ENCODE assay signal across 8 cellular contexts in the genomic region with DNA sequence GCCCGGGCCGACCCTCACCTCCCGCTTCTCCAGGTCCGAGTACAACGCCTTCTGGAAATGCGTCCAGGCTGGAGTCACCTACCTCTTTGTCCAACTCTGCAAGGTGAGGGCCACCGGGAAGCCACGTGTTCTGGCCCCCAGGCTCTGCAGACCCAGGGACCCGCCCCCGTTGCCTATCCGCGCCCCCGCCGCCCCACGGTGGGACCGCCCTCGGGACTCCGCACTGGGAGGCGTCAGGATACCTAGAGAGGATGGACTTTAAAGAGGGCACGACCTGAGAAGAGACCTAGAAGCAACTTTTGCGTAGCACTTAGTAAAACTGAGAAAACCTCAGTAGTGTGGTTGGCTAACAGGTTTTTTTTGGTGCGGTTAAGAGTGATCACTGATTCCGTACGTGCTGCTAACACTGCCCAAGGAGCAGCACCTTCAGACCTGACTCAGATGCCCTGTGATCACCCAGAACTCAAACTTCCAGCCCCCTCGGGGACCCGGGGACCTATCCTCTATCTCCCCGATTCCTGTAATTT. TPM values are rescaled to one million over a fixed set of nuclear protein-coding genes. Genes with fewer than 3 reads are reported as not detected.
DNase-seq lines count a peak whose midpoint lies in the region; ATAC-seq, FAIRE-seq and TF ChIP-seq lines count a peak whose summit lies in the region.

No MANE protein-coding gene starts in this region.

- no peak overlapping the region for H4K5ac ChIP-seq in H9 (ENCODE audit: insufficient read length, low read depth, low read length)

- TF ChIP-seq EP300 in suprapubic skin (IDR thresholded peaks at IDR 0.05), result no peak

- POLR2A ChIA-PET in endothelial cell of umbilical vein (lab: Charles Lee), result no interaction called here
- POLR2A ChIA-PET in naive thymus-derived CD8-positive, alpha-beta T cell (lab: Charles Lee), result no interaction called here

- no peaks in the 10 kb centered on the region for H4K20me1 ChIP-seq in H9 (ENCODE audit: control insufficient read depth, insufficient read depth, insufficient read length)
- H4K20me1 ChIP-seq in endothelial cell of umbilical vein (replicated peaks; ENCODE audit: control insufficient read depth, extremely low read depth, insufficient read depth, low read length), result no peaks in the 10 kb centered on the region

- no peaks in the 10 kb centered on the region for H3K9me1 ChIP-seq in endothelial cell of umbilical vein (replicated peaks; ENCODE audit: control insufficient read depth, extremely low read depth, insufficient read depth, low read length)

- H3K4ac ChIP-seq in H9 (ENCODE audit: low read depth, low read length), result no peak overlapping the region

- peak overlapping the region in 2 of 3 experiments; percentile 67 to 92; a peak in 2 of 7 replicates for H3K27ac Mint-ChIP-seq in H9
- peak overlapping the region; percentile 66 to 94 (median 87) for H3K27ac Mint-ChIP-seq in naive thymus-derived CD8-positive, alpha-beta T cell

- no TSS peak for BruUV-seq in endothelial cell of umbilical vein (replicated peaks; lab: Mats Ljungman, UMichigan)

- H2BK12ac ChIP-seq in H9 (ENCODE audit: insufficient read length, low read depth, low read length), result no peak overlapping the region

- H3K23me2 ChIP-seq in H9 (ENCODE audit: insufficient read length, low read depth, low read length, poor library complexity, severe bottlenecking), result peaks cover 13% of the 10 kb centered on the region

- H3K4me1 ChIP-seq in ES-I3 (ENCODE audit: insufficient read depth, low read length) (peaks cover 5% of the 10 kb centered on the region; the same call in 1 of the 2 replicates), H9 (ENCODE audit: insufficient read depth, low read length) (peaks cover 6% of the 10 kb centered on the region; the same call in 1 of the 2 replicates), endothelial cell of umbilical vein (ENCODE audit: control insufficient read depth, extremely low read depth, insufficient read depth, low read length) (peaks cover 16% of the 10 kb centered on the region), suprapubic skin (peaks cover 28% of the 10 kb centered on the region)

- H3K9me3 ChIP-seq in ES-I3 (ENCODE audit: control insufficient read depth, insufficient read depth, low read length), result no peaks in the 10 kb centered on the region
- H3K9me3 ChIP-seq in H9 (ENCODE audit: control insufficient read depth, low read depth, low read length), result no peaks in the 10 kb centered on the region
- no peaks in the 10 kb centered on the region for H3K9me3 ChIP-seq in endothelial cell of umbilical vein (replicated peaks; ENCODE audit: control insufficient read depth, insufficient read depth, low read length)
- no peaks in the 10 kb centered on the region for H3K9me3 ChIP-seq in suprapubic skin

- ATAC-seq in naive thymus-derived CD8-positive, alpha-beta T cell, result peak; percentile 54 to 60

- no peak for FAIRE-seq in endothelial cell of umbilical vein (lab: Jason Lieb, UNC)

- peak overlapping the region; percentile 73 for H3K4me3 ChIP-seq in NB4 (ENCODE audit: low read depth, low read length)
- peak overlapping the region; percentile 77 to 88 (median 88) for H3K4me3 ChIP-seq in endothelial cell of umbilical vein (replicated peaks in 1 of 3; ENCODE audit: insufficient read depth in 1 of 3, low read depth in 1 of 3, low read length in 3 of 3)
- H3K4me3 ChIP-seq in suprapubic skin, result peak overlapping the region; percentile 96

- H3T11ph ChIP-seq in H9 (ENCODE audit: low read length), result no peak overlapping the region

- TF ChIP-seq POLR2A in NB4 (IDR thresholded peaks at IDR 0.05; ENCODE audit: extremely low read depth, insufficient read length) (no peak), endothelial cell of umbilical vein (IDR thresholded peaks at IDR 0.05; ENCODE audit: low read depth, low read length) (no peak), suprapubic skin (IDR thresholded peaks at IDR 0.05) (no peak)

- intact Hi-C loops in endothelial cell of umbilical vein (cut with micrococcal nuclease), result loop anchor here (1.0 to 5.0 kb wide), 4 partner anchors 66 to 385 kb away; partner anchors contain the start of genes HAUS5 and RBM42

- H3K79me1 ChIP-seq in H9 (ENCODE audit: insufficient read depth, low read depth, low read length, poor library complexity, severe bottlenecking), result no peaks in the 10 kb centered on the region

- DNase-seq in H9 (no peak), NB4 (ENCODE audit: low read depth) (peak; percentile 46), endothelial cell of umbilical vein (ENCODE audit: low read depth, low spot score) (no peak), suprapubic skin (ENCODE audit: low spot score in 2 of 2) (no peak), GOT3 (lab: John Stamatoyannopoulos, UW) (no peak)
- peak; percentile 37 to 42 for DNase-seq in activated CD8-positive, alpha-beta memory T cell treated with anti-CD3 and anti-CD28 coated beads for 4 hours (ENCODE audit: low read depth in 2 of 2)
- DNase-seq in naive thymus-derived CD8-positive, alpha-beta T cell, result peak in 9 of 10 donors; percentile 18 to 53 (median 35)

- H2BK5ac ChIP-seq in H9 (ENCODE audit: insufficient read length, low read length), result no peak overlapping the region

- no peak overlapping the region for H2AK5ac ChIP-seq in H9 (ENCODE audit: insufficient read length, low read length)

- H3K4me2 ChIP-seq in H9 (ENCODE audit: insufficient read depth, insufficient read length, low read length) (peak overlapping the region; percentile 90), endothelial cell of umbilical vein (ENCODE audit: insufficient read depth, low read length) (peak overlapping the region; percentile 88)

- H3K79me2 ChIP-seq in H9 (ENCODE audit: insufficient read depth, low read length) (peaks cover 5% of the 10 kb centered on the region; the same call in 1 of the 2 replicates), endothelial cell of umbilical vein (ENCODE audit: control insufficient read depth, insufficient read depth, low read length) (peaks cover 15% of the 10 kb centered on the region)

- TF ChIP-seq CTCF in H9 (conservative IDR thresholded peaks at IDR 0.05), result no peak
- TF ChIP-seq CTCF in NB4 (IDR thresholded peaks at IDR 0.05; ENCODE audit: low read depth, low read length), result no peak
- TF ChIP-seq CTCF in endothelial cell of umbilical vein (IDR thresholded peaks at IDR 0.05; ENCODE audit: extremely low read depth in 1 of 2, insufficient read depth in 1 of 2, low read depth in 1 of 2, low read length in 2 of 2), result no peak
- TF ChIP-seq CTCF in suprapubic skin (IDR thresholded peaks at IDR 0.05), result no peak

- H3K27me3 Mint-ChIP-seq in H9 (ENCODE audit: low read depth), result no peaks in the 10 kb centered on the region
- no peaks in the 10 kb centered on the region for H3K27me3 Mint-ChIP-seq in naive thymus-derived CD8-positive, alpha-beta T cell

- peak overlapping the region; percentile 95 to 97 for H3K4me3 Mint-ChIP-seq in H9
- H3K4me3 Mint-ChIP-seq in naive thymus-derived CD8-positive, alpha-beta T cell, result peak overlapping the region; percentile 76 to 92 (median 90)

- H3K36me3 Mint-ChIP-seq in H9 (ENCODE audit: insufficient read depth in 1 of 3, low read depth in 3 of 3), result peaks cover 15 to 68% (median 46%) of the 10 kb centered on the region in 3 experiments; a peak in 6 of 7 replicates
- peaks cover 0 to 10% (median 0%) of the 10 kb centered on the region in 3 donors for H3K36me3 Mint-ChIP-seq in naive thymus-derived CD8-positive, alpha-beta T cell

- WGBS in H9 (ENCODE audit: extremely low coverage, insufficient read length, low lambda C conversion rate), result no CpG with 5 or more reads among the region's 27 CpGs
- WGBS in suprapubic skin, result 2% methylated on average over 14 of the region's 27 CpGs

- H3K4me1 Mint-ChIP-seq in H9, result peaks cover 24 to 28% of the 10 kb centered on the region in 2 experiments
- peaks cover 20 to 45% (median 34%) of the 10 kb centered on the region in 4 donors for H3K4me1 Mint-ChIP-seq in naive thymus-derived CD8-positive, alpha-beta T cell

- no peak overlapping the region for H2BK15ac ChIP-seq in H9 (ENCODE audit: low read depth, low read length)

- no peak overlapping the region for H2BK120ac ChIP-seq in H9 (ENCODE audit: low read depth, low read length, poor library complexity, severe bottlenecking)

- dilution Hi-C loops in endothelial cell of umbilical vein (cut with MboI; ENCODE audit: extremely low pct_ligation_motif_present, low sequenced_read_pairs), result no loop called here

- H2BK20ac ChIP-seq in H9 (ENCODE audit: low read depth, low read length, poor library complexity, severe bottlenecking), result no peak overlapping the region

- H2AFZ ChIP-seq in H9 (ENCODE audit: low read length) (no peak overlapping the region), endothelial cell of umbilical vein (ENCODE audit: low read depth, low read length) (peak overlapping the region; percentile 81)

- H4K8ac ChIP-seq in H9 (replicated peaks; ENCODE audit: insufficient read length, low read depth, low read length), result no peak overlapping the region

- H3K36me3 ChIP-seq in ES-I3 (ENCODE audit: insufficient read depth, low read length) (peaks cover 3% of the 10 kb centered on the region; the same call in 1 of the 2 replicates), endothelial cell of umbilical vein (ENCODE audit: control insufficient read depth in 2 of 2, extremely low read depth in 1 of 2, insufficient read depth in 2 of 2, low read length in 2 of 2) (no peaks in the 10 kb centered on the region), suprapubic skin (peaks cover 14% of the 10 kb centered on the region)

- no peak overlapping the region for H3K23ac ChIP-seq in H9 (ENCODE audit: insufficient read length, low read depth, low read length)

- peak overlapping the region; percentile 80 for H3K18ac ChIP-seq in H9 (ENCODE audit: insufficient read length, low read depth, low read length)

- H3K9ac ChIP-seq in ES-I3 (ENCODE audit: low read depth, low read length) (peak overlapping the region; percentile 91), H9 (ENCODE audit: extremely low read depth, insufficient read length, low read length) (peak overlapping the region; percentile 80), endothelial cell of umbilical vein (replicated peaks; ENCODE audit: extremely low read depth, insufficient read depth, low read length) (peak overlapping the region; percentile 87)

- no peak overlapping the region for H4K91ac ChIP-seq in H9 (ENCODE audit: insufficient read length, low read depth, low read length)

- H3K27ac ChIP-seq in H9 (ENCODE audit: insufficient read length, low read depth, low read length), result no peak overlapping the region
- peak overlapping the region; percentile 79 for H3K27ac ChIP-seq in endothelial cell of umbilical vein (ENCODE audit: insufficient read depth, low read depth, low read length)
- peak overlapping the region; percentile 82 for H3K27ac ChIP-seq in suprapubic skin

- H3K56ac ChIP-seq in H9 (ENCODE audit: insufficient read length, low read depth, low read length), result no peak overlapping the region

- H3K9me3 Mint-ChIP-seq in H9, result no peaks in the 10 kb centered on the region
- H3K9me3 Mint-ChIP-seq in naive thymus-derived CD8-positive, alpha-beta T cell, result no peaks in the 10 kb centered on the region

- CTCF ChIA-PET in endothelial cell of umbilical vein (lab: Charles Lee), result no interaction called here

- no peaks in the 10 kb centered on the region for H3K27me3 ChIP-seq in H9 (ENCODE audit: insufficient read depth, low read length)
- H3K27me3 ChIP-seq in endothelial cell of umbilical vein (ENCODE audit: control insufficient read depth in 2 of 2, insufficient read depth in 2 of 2, low read length in 2 of 2), result no peaks in the 10 kb centered on the region
- no peaks in the 10 kb centered on the region for H3K27me3 ChIP-seq in suprapubic skin

- H3K14ac ChIP-seq in H9 (ENCODE audit: insufficient read depth, low read length), result peak overlapping the region; percentile 42

RNA-seq across cellular contexts. Expression of gene TMEM147, which starts 0.5 kb away (rescaled TPM):
- total RNA-seq in H9 (2021) (125 and 128 TPM in 2 replicates), endothelial cell of umbilical vein (75.8 and 76.1 TPM in 2 replicates), suprapubic skin (100 to 1,000 TPM in 3 of 4 donors, 10 to 100 TPM in 1; 67.5 to 158 (median 118) TPM)
- polyA plus RNA-seq in endothelial cell of umbilical vein, result 214 and 246 TPM in 2 replicates
- polyA plus RNA-seq in endothelial cell of umbilical vein (2011; cell fraction: cytosol; rRNA removed), result 139 and 141 TPM in 2 replicates
- 67.0 and 76.7 TPM in 2 replicates for polyA plus RNA-seq in endothelial cell of umbilical vein (2011; cell fraction: nucleus; rRNA removed)
- 120 and 124 TPM in 2 replicates for polyA plus RNA-seq in endothelial cell of umbilical vein (2012)
- 153 and 162 TPM in 2 replicates for polyA minus RNA-seq in endothelial cell of umbilical vein
- 103 TPM for polyA minus RNA-seq in endothelial cell of umbilical vein (2011; cell fraction: cytosol; rRNA and poly(A)+ RNA removed)
- 14.3 and 22.6 TPM in 2 replicates for polyA minus RNA-seq in endothelial cell of umbilical vein (2011; cell fraction: nucleus; rRNA and poly(A)+ RNA removed)
- total RNA-seq in naive thymus-derived CD8-positive, alpha-beta T cell, result 10 to 100 TPM; 31.1 to 34.3 TPM
- polyA plus RNA-seq in naive thymus-derived CD8-positive, alpha-beta T cell, result 100 to 1,000 TPM; 151 to 159 (median 157) TPM

RNA-seq across cellular contexts. Expression of gene GAPDHS, which starts 12.7 kb away (rescaled TPM):
- total RNA-seq in H9 (2021) (not detected in 2 replicates), endothelial cell of umbilical vein (not detected in 2 replicates), suprapubic skin (1 to 10 TPM; 4.1 to 8.4 (median 6.4) TPM)
- polyA plus RNA-seq in endothelial cell of umbilical vein, result not detected in 2 replicates
- not detected in 2 replicates for polyA plus RNA-seq in endothelial cell of umbilical vein (2011; cell fraction: cytosol; rRNA removed)
- polyA plus RNA-seq in endothelial cell of umbilical vein (2011; cell fraction: nucleus; rRNA removed), result not detected in 2 replicates
- not detected in 2 replicates for polyA plus RNA-seq in endothelial cell of umbilical vein (2012)
- not detected in 2 replicates for polyA minus RNA-seq in endothelial cell of umbilical vein
- not detected for polyA minus RNA-seq in endothelial cell of umbilical vein (2011; cell fraction: cytosol; rRNA and poly(A)+ RNA removed)
- not detected in 2 replicates for polyA minus RNA-seq in endothelial cell of umbilical vein (2011; cell fraction: nucleus; rRNA and poly(A)+ RNA removed)
- total RNA-seq in naive thymus-derived CD8-positive, alpha-beta T cell, result not detected
- polyA plus RNA-seq in naive thymus-derived CD8-positive, alpha-beta T cell, result not detected

RNA-seq across cellular contexts. Expression of gene ATP4A, which starts 17.5 kb away (rescaled TPM):
- total RNA-seq in H9 (2021) (0.24 and 0.88 TPM in 2 replicates), endothelial cell of umbilical vein (not detected in 2 replicates), suprapubic skin (not detected)
- not detected in 2 replicates for polyA plus RNA-seq in endothelial cell of umbilical vein
- polyA plus RNA-seq in endothelial cell of umbilical vein (2011; cell fraction: cytosol; rRNA removed), result not detected in 2 replicates
- polyA plus RNA-seq in endothelial cell of umbilical vein (2011; cell fraction: nucleus; rRNA removed), result not detected in 2 replicates
- not detected in 2 replicates for polyA plus RNA-seq in endothelial cell of umbilical vein (2012)
- polyA minus RNA-seq in endothelial cell of umbilical vein, result not detected in 2 replicates
- not detected for polyA minus RNA-seq in endothelial cell of umbilical vein (2011; cell fraction: cytosol; rRNA and poly(A)+ RNA removed)
- polyA minus RNA-seq in endothelial cell of umbilical vein (2011; cell fraction: nucleus; rRNA and poly(A)+ RNA removed), result not detected in 2 replicates
- not detected for total RNA-seq in naive thymus-derived CD8-positive, alpha-beta T cell
- not detected for polyA plus RNA-seq in naive thymus-derived CD8-positive, alpha-beta T cell

RNA-seq across cellular contexts. Expression of gene SBSN, which starts 17.8 kb away (rescaled TPM):
- 0.15 and 0.24 TPM in 2 replicates for total RNA-seq in H9 (2021)
- not detected in 2 replicates for total RNA-seq in endothelial cell of umbilical vein
- not detected in 2 replicates for polyA plus RNA-seq in endothelial cell of umbilical vein
- not detected in 2 replicates for polyA plus RNA-seq in endothelial cell of umbilical vein (2011; cell fraction: cytosol; rRNA removed)
- polyA plus RNA-seq in endothelial cell of umbilical vein (2011; cell fraction: nucleus; rRNA removed), result 0.07 TPM in 1 of 2 replicates, not detected in the other
- polyA plus RNA-seq in endothelial cell of umbilical vein (2012), result not detected in 2 replicates
- not detected in 2 replicates for polyA minus RNA-seq in endothelial cell of umbilical vein
- polyA minus RNA-seq in endothelial cell of umbilical vein (2011; cell fraction: cytosol; rRNA and poly(A)+ RNA removed), result not detected
- polyA minus RNA-seq in endothelial cell of umbilical vein (2011; cell fraction: nucleus; rRNA and poly(A)+ RNA removed), result not detected in 2 replicates
- total RNA-seq in naive thymus-derived CD8-positive, alpha-beta T cell, result under 1 TPM in 1 of 2 experiments, not detected in 1; 0.31 TPM
- not detected for polyA plus RNA-seq in naive thymus-derived CD8-positive, alpha-beta T cell
- 1,000 to 10,000 TPM in 3 of 4 donors, 100 to 1,000 TPM in 1; 308 to 1,594 (median 1,430) TPM for total RNA-seq in suprapubic skin

RNA-seq across cellular contexts. Expression of gene DMKN, which starts 32.5 kb away (rescaled TPM):
- total RNA-seq in H9 (2021) (267 and 278 TPM in 2 replicates), endothelial cell of umbilical vein (not detected in 2 replicates), suprapubic skin (1,000 to 10,000 TPM; 2,237 to 6,229 (median 5,437) TPM)
- polyA plus RNA-seq in endothelial cell of umbilical vein, result not detected in 2 replicates
- not detected in 2 replicates for polyA plus RNA-seq in endothelial cell of umbilical vein (2011; cell fraction: cytosol; rRNA removed)
- polyA plus RNA-seq in endothelial cell of umbilical vein (2011; cell fraction: nucleus; rRNA removed), result not detected in 2 replicates
- polyA plus RNA-seq in endothelial cell of umbilical vein (2012), result not detected in 2 replicates
- not detected in 2 replicates for polyA minus RNA-seq in endothelial cell of umbilical vein
- 17.7 TPM for polyA minus RNA-seq in endothelial cell of umbilical vein (2011; cell fraction: cytosol; rRNA and poly(A)+ RNA removed)
- polyA minus RNA-seq in endothelial cell of umbilical vein (2011; cell fraction: nucleus; rRNA and poly(A)+ RNA removed), result not detected in 2 replicates
- 1 to 10 TPM; 1.8 to 2.6 TPM for total RNA-seq in naive thymus-derived CD8-positive, alpha-beta T cell
- 1 to 10 TPM in 1 of 3 donors, under 1 TPM in 2; 0.27 to 5.8 (median 0.42) TPM for polyA plus RNA-seq in naive thymus-derived CD8-positive, alpha-beta T cell

Comparison
In these comparisons a context has a peak if more than half of its experiments do, and no peak if none do; other contexts are left out.
1. DNase-seq: peak in NB4 (single experiment), activated CD8-positive, alpha-beta memory T cell treated with anti-CD3 and anti-CD28 coated beads for 4 hours (2 of 2) and naive thymus-derived CD8-positive, alpha-beta T cell (9 of 10); none in H9 (single experiment), endothelial cell of umbilical vein (single experiment), suprapubic skin (0 of 2) and GOT3 (single experiment).
2. Peak in every context shown above with its lines, with median percentiles within 50 percentile points of each other: H3K9ac ChIP-seq and H3K4me3 ChIP-seq.